Comparison of ENCODE assay signal across 1 cellular context in genomic region chr7:148940702-148941597, GRCh38.
TF ChIP-seq lines count a peak whose summit lies in the region.

No MANE protein-coding gene starts in this region.

TF ChIP-seq in HepG2, 621 proteins besides CTCF, POLR2A, EP300 and RAD21 (continued from another document and continues in another):
- TF ChIP-seq, protein P1, sequence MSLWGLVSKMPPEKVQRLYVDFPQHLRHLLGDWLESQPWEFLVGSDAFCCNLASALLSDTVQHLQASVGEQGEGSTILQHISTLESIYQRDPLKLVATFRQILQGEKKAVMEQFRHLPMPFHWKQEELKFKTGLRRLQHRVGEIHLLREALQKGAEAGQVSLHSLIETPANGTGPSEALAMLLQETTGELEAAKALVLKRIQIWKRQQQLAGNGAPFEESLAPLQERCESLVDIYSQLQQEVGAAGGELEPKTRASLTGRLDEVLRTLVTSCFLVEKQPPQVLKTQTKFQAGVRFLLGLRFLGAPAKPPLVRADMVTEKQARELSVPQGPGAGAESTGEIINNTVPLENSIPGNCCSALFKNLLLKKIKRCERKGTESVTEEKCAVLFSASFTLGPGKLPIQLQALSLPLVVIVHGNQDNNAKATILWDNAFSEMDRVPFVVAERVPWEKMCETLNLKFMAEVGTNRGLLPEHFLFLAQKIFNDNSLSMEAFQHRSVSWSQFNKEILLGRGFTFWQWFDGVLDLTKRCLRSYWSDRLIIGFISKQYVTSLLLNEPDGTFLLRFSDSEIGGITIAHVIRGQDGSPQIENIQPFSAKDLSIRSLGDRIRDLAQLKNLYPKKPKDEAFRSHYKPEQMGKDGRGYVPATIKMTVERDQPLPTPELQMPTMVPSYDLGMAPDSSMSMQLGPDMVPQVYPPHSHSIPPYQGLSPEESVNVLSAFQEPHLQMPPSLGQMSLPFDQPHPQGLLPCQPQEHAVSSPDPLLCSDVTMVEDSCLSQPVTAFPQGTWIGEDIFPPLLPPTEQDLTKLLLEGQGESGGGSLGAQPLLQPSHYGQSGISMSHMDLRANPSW (CRISPR knock-in tag; IDR thresholded peaks at IDR 0.05; ENCODE audit: borderline replicate concordance), result no peak; the same call in 1 of the 2 replicates
- TF ChIP-seq MXD1 (CRISPR knock-in tag; IDR thresholded peaks at IDR 0.05), result peak; percentile 63
- peak; percentile 82; the same call in 1 of the 2 replicates for TF ChIP-seq ZNF225 (CRISPR knock-in tag; IDR thresholded peaks at IDR 0.05)
- TF ChIP-seq, protein P2, sequence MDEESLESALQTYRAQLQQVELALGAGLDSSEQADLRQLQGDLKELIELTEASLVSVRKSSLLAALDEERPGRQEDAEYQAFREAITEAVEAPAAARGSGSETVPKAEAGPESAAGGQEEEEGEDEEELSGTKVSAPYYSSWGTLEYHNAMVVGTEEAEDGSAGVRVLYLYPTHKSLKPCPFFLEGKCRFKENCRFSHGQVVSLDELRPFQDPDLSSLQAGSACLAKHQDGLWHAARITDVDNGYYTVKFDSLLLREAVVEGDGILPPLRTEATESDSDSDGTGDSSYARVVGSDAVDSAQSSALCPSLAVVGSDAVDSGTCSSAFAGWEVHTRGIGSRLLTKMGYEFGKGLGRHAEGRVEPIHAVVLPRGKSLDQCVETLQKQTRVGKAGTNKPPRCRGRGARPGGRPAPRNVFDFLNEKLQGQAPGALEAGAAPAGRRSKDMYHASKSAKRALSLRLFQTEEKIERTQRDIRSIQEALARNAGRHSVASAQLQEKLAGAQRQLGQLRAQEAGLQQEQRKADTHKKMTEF (CRISPR knock-in tag; IDR thresholded peaks at IDR 0.05), result peak; percentile 83
- TF ChIP-seq BHLHE40 (IDR thresholded peaks at IDR 0.05; ENCODE audit: low read length), result peak; percentile 34; the same call in 1 of the 2 replicates
- TF ChIP-seq XRCC5 (optimal IDR thresholded peaks at IDR 0.05; ENCODE audit: low read length), result peak; percentile 43
- peak; percentile 77; the same call in 1 of the 2 replicates for TF ChIP-seq HOXA5 (CRISPR knock-in tag; IDR thresholded peaks at IDR 0.05)
- TF ChIP-seq, protein P3, sequence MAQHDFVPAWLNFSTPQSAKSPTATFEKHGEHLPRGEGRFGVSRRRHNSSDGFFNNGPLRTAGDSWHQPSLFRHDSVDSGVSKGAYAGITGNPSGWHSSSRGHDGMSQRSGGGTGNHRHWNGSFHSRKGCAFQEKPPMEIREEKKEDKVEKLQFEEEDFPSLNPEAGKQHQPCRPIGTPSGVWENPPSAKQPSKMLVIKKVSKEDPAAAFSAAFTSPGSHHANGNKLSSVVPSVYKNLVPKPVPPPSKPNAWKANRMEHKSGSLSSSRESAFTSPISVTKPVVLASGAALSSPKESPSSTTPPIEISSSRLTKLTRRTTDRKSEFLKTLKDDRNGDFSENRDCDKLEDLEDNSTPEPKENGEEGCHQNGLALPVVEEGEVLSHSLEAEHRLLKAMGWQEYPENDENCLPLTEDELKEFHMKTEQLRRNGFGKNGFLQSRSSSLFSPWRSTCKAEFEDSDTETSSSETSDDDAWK (CRISPR knock-in tag; IDR thresholded peaks at IDR 0.05), result no peak
- no peak for TF ChIP-seq ZNF674 (CRISPR knock-in tag; IDR thresholded peaks at IDR 0.05; ENCODE audit: low read depth)
- no peak for TF ChIP-seq ZNF556 (CRISPR knock-in tag; IDR thresholded peaks at IDR 0.05; ENCODE audit: borderline replicate concordance)
- no peak for TF ChIP-seq TBX3 (IDR thresholded peaks at IDR 0.05; ENCODE audit: borderline replicate concordance)
- 0 out of 2 replicates have a peak, but pooled peaks have one; percentile 13 for TF ChIP-seq ZNF792 (CRISPR knock-in tag; IDR thresholded peaks at IDR 0.05)
- no peak for TF ChIP-seq ZNF546 (CRISPR knock-in tag; conservative IDR thresholded peaks at IDR 0.05)
- TF ChIP-seq JUN (CRISPR knock-in tag; IDR thresholded peaks at IDR 0.05), result no peak
- TF ChIP-seq PPARG (CRISPR knock-in tag; conservative IDR thresholded peaks at IDR 0.05), result no peak
- TF ChIP-seq CCAR2 (optimal IDR thresholded peaks at IDR 0.05; ENCODE audit: low read depth, low read length), result no peak
- TF ChIP-seq HIVEP1 (CRISPR knock-in tag; IDR thresholded peaks at IDR 0.05), result 0 out of 2 replicates have a peak, but pooled peaks have one; percentile 34
- TF ChIP-seq AKAP8 (CRISPR knock-in tag; IDR thresholded peaks at IDR 0.05), result no peak
- TF ChIP-seq ZNF136 (CRISPR knock-in tag; IDR thresholded peaks at IDR 0.05; ENCODE audit: low read depth), result no peak
- TF ChIP-seq, protein P4, sequence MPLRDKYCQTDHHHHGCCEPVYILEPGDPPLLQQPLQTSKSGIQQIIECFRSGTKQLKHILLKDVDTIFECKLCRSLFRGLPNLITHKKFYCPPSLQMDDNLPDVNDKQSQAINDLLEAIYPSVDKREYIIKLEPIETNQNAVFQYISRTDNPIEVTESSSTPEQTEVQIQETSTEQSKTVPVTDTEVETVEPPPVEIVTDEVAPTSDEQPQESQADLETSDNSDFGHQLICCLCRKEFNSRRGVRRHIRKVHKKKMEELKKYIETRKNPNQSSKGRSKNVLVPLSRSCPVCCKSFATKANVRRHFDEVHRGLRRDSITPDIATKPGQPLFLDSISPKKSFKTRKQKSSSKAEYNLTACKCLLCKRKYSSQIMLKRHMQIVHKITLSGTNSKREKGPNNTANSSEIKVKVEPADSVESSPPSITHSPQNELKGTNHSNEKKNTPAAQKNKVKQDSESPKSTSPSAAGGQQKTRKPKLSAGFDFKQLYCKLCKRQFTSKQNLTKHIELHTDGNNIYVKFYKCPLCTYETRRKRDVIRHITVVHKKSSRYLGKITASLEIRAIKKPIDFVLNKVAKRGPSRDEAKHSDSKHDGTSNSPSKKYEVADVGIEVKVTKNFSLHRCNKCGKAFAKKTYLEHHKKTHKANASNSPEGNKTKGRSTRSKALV (CRISPR knock-in tag; IDR thresholded peaks at IDR 0.05), result peak; percentile 67; the same call in 1 of the 2 replicates
- TF ChIP-seq JUND (CRISPR knock-in tag; IDR thresholded peaks at IDR 0.05), result no peak
- no peak for TF ChIP-seq KDM6A (CRISPR knock-in tag; IDR thresholded peaks at IDR 0.05; ENCODE audit: low read depth)
- TF ChIP-seq ZNF382 (CRISPR knock-in tag; IDR thresholded peaks at IDR 0.05; ENCODE audit: borderline replicate concordance), result no peak
- TF ChIP-seq THAP11 (CRISPR knock-in tag; IDR thresholded peaks at IDR 0.05), result peak; percentile 22
- no peak for TF ChIP-seq ZNF572 (CRISPR knock-in tag; IDR thresholded peaks at IDR 0.05)
- no peak for TF ChIP-seq ZBTB1 (CRISPR knock-in tag; IDR thresholded peaks at IDR 0.05; ENCODE audit: borderline replicate concordance)
- no peak; the same call in 1 of the 2 replicates for TF ChIP-seq ZBTB25 (CRISPR knock-in tag; IDR thresholded peaks at IDR 0.05)
- TF ChIP-seq MATR3 (CRISPR knock-in tag; IDR thresholded peaks at IDR 0.05), result no peak
- TF ChIP-seq ZBTB44 (CRISPR knock-in tag; IDR thresholded peaks at IDR 0.05), result no peak
- no peak for TF ChIP-seq ZNF562 (CRISPR knock-in tag; IDR thresholded peaks at IDR 0.05; ENCODE audit: borderline replicate concordance)
- no peak for TF ChIP-seq ZNF354B (CRISPR knock-in tag; IDR thresholded peaks at IDR 0.05)
- TF ChIP-seq, protein P5, sequence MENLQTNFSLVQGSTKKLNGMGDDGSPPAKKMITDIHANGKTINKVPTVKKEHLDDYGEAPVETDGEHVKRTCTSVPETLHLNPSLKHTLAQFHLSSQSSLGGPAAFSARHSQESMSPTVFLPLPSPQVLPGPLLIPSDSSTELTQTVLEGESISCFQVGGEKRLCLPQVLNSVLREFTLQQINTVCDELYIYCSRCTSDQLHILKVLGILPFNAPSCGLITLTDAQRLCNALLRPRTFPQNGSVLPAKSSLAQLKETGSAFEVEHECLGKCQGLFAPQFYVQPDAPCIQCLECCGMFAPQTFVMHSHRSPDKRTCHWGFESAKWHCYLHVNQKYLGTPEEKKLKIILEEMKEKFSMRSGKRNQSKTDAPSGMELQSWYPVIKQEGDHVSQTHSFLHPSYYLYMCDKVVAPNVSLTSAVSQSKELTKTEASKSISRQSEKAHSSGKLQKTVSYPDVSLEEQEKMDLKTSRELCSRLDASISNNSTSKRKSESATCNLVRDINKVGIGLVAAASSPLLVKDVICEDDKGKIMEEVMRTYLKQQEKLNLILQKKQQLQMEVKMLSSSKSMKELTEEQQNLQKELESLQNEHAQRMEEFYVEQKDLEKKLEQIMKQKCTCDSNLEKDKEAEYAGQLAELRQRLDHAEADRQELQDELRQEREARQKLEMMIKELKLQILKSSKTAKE (CRISPR knock-in tag; IDR thresholded peaks at IDR 0.05; ENCODE audit: borderline replicate concordance), result no peak
- TF ChIP-seq PHF20 (CRISPR knock-in tag; IDR thresholded peaks at IDR 0.05), result 0 out of 2 replicates have a peak, but pooled peaks have one; percentile 30
- no peak for TF ChIP-seq ZNF703 (CRISPR knock-in tag; IDR thresholded peaks at IDR 0.05; ENCODE audit: borderline replicate concordance)
- TF ChIP-seq STAG1 (CRISPR knock-in tag; IDR thresholded peaks at IDR 0.05), result 0 out of 2 replicates have a peak, but pooled peaks have one; percentile 11
- TF ChIP-seq ZNF761 (CRISPR knock-in tag; conservative IDR thresholded peaks at IDR 0.05), result no peak
- no peak for TF ChIP-seq ZBTB7A (CRISPR knock-in tag; IDR thresholded peaks at IDR 0.05)
- peak; percentile 73 for TF ChIP-seq POLR2AphosphoS5 (IDR thresholded peaks at IDR 0.05; ENCODE audit: low read depth, low read length)
- no peak for TF ChIP-seq ZMAT5 (CRISPR knock-in tag; IDR thresholded peaks at IDR 0.05; ENCODE audit: borderline replicate concordance, low read depth)
- TF ChIP-seq HDAC2 (CRISPR knock-in tag; IDR thresholded peaks at IDR 0.05), result peak; percentile 16; the same call in 1 of the 2 replicates
- no peak for TF ChIP-seq TRIM24 (CRISPR knock-in tag; IDR thresholded peaks at IDR 0.05)
- no peak for TF ChIP-seq NFKBIZ (CRISPR knock-in tag; IDR thresholded peaks at IDR 0.05)
- TF ChIP-seq GTF3A (CRISPR knock-in tag; conservative IDR thresholded peaks at IDR 0.05), result no peak
- no peak for TF ChIP-seq ZZZ3 (CRISPR knock-in tag; IDR thresholded peaks at IDR 0.05; ENCODE audit: borderline replicate concordance)
- TF ChIP-seq, protein P6, sequence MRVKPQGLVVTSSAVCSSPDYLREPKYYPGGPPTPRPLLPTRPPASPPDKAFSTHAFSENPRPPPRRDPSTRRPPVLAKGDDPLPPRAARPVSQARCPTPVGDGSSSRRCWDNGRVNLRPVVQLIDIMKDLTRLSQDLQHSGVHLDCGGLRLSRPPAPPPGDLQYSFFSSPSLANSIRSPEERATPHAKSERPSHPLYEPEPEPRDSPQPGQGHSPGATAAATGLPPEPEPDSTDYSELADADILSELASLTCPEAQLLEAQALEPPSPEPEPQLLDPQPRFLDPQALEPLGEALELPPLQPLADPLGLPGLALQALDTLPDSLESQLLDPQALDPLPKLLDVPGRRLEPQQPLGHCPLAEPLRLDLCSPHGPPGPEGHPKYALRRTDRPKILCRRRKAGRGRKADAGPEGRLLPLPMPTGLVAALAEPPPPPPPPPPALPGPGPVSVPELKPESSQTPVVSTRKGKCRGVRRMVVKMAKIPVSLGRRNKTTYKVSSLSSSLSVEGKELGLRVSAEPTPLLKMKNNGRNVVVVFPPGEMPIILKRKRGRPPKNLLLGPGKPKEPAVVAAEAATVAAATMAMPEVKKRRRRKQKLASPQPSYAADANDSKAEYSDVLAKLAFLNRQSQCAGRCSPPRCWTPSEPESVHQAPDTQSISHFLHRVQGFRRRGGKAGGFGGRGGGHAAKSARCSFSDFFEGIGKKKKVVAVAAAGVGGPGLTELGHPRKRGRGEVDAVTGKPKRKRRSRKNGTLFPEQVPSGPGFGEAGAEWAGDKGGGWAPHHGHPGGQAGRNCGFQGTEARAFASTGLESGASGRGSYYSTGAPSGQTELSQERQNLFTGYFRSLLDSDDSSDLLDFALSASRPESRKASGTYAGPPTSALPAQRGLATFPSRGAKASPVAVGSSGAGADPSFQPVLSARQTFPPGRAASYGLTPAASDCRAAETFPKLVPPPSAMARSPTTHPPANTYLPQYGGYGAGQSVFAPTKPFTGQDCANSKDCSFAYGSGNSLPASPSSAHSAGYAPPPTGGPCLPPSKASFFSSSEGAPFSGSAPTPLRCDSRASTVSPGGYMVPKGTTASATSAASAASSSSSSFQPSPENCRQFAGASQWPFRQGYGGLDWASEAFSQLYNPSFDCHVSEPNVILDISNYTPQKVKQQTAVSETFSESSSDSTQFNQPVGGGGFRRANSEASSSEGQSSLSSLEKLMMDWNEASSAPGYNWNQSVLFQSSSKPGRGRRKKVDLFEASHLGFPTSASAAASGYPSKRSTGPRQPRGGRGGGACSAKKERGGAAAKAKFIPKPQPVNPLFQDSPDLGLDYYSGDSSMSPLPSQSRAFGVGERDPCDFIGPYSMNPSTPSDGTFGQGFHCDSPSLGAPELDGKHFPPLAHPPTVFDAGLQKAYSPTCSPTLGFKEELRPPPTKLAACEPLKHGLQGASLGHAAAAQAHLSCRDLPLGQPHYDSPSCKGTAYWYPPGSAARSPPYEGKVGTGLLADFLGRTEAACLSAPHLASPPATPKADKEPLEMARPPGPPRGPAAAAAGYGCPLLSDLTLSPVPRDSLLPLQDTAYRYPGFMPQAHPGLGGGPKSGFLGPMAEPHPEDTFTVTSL (CRISPR knock-in tag; IDR thresholded peaks at IDR 0.05; ENCODE audit: borderline replicate concordance), result no peak
- peak; percentile 34; the same call in 1 of the 2 replicates for TF ChIP-seq ZSCAN20 (CRISPR knock-in tag; IDR thresholded peaks at IDR 0.05; ENCODE audit: borderline replicate concordance)
